14 cellular contexts compared by ENCODE assay signal in genomic region chr19:32324631-32325215, GRCh38. TPM values are rescaled to one million over a fixed set of nuclear protein-coding genes. Genes with fewer than 3 reads are reported as not detected.
DNase-seq lines count a peak whose midpoint lies in the region; ATAC-seq and TF ChIP-seq lines count a peak whose summit lies in the region.
"Had no signal": no experiment of that assay in that cellular context is flagged by ENCODE, and none has a peak within 500 bp of the region (broad histone marks: within the 10 kb centered on the region; RNA-seq: fewer than 3 reads in every experiment).

No MANE protein-coding gene starts in this region.

- H3K27me3 ChIP-seq in MG63: peaks cover 3% of the 10 kb centered on the region; the same call in 1 of the 2 replicates
- H3K27me3 ChIP-seq in hepatocyte: no peaks in the 10 kb centered on the region
- peaks cover 23% of the 10 kb centered on the region for H3K27me3 ChIP-seq in lower lobe of right lung (ENCODE audit: low read depth)
- H3K27me3 ChIP-seq: neural progenitor cell had no signal

- H3K36me3 ChIP-seq in MG63 (no peaks in the 10 kb centered on the region), hepatocyte (replicated peaks; ENCODE audit: insufficient read depth, low read depth) (no peaks in the 10 kb centered on the region), lower lobe of right lung (no peaks in the 10 kb centered on the region)
- H3K36me3 ChIP-seq: neural progenitor cell had no signal

- no peak overlapping the region for H2AFZ ChIP-seq in hepatocyte
- H2AFZ ChIP-seq: neural progenitor cell had no signal

- H3K27ac ChIP-seq in VCaP: peak overlapping the region; percentile 28; the same call in 1 of the 2 replicates
- no peak overlapping the region for H3K27ac ChIP-seq in hepatocyte
- H3K27ac ChIP-seq in lower lobe of right lung: no peak overlapping the region
- H3K27ac ChIP-seq: neural progenitor cell, skin epidermis had no signal

- H3K4me2 ChIP-seq in hepatocyte: no peak overlapping the region
- H3K4me2 ChIP-seq: neural progenitor cell had no signal

- intact Hi-C loops in lower lobe of right lung (cut with DNase I): no loop called here

- TF ChIP-seq CTCF in VCaP (conservative IDR thresholded peaks at IDR 0.05) (peak; percentile 66), hepatocyte (IDR thresholded peaks at IDR 0.05; ENCODE audit: poor library complexity) (peak; percentile 41), GM20000 (IDR thresholded peaks at IDR 0.05; ENCODE audit: extremely low read depth, missing control alignments) (no peak), lower lobe of right lung (IDR thresholded peaks at IDR 0.05) (no peak)

- peak overlapping the region; percentile 10 for H3K4me3 ChIP-seq in MG63
- H3K4me3 ChIP-seq in hepatocyte: no peak overlapping the region
- no peak overlapping the region for H3K4me3 ChIP-seq in lower lobe of right lung
- H3K4me3 ChIP-seq: neural progenitor cell, skin epidermis had no signal

- H4K20me1 ChIP-seq in hepatocyte (ENCODE audit: insufficient read depth, poor library complexity, severe bottlenecking): no peaks in the 10 kb centered on the region

- WGBS in hepatocyte (ENCODE audit: low lambda C conversion rate, missing lambda C conversion rate): 59% methylated on average over 8 of the region's 8 CpGs

- H3K79me2 ChIP-seq in hepatocyte: no peaks in the 10 kb centered on the region

- no peaks in the 10 kb centered on the region for H3K9me2 ChIP-seq in hepatocyte (replicated peaks; ENCODE audit: insufficient read depth)

- DNase-seq in DMS79 treated with DMSO at 0.1 percent for 48 hours (lab: John Stamatoyannopoulos, UW): peak; percentile 92
- DNase-seq in MG63: no peak
- DNase-seq in hepatocyte (ENCODE audit: low spot score): no peak
- DNase-seq in GM20000 (ENCODE audit: low spot score): no peak
- no peak for DNase-seq in lower lobe of right lung
- DNase-seq: activated CD4-positive, alpha-beta T cell treated with anti-CD3 and anti-CD28 coated beads for 4 hours; activated T-cell treated with anti-CD3 and anti-CD28 coated beads, Interleukin-2, amount 50 U/mL, for 48 hours; effector CD4-positive, alpha-beta T cell; left ventricle myocardium superior had no signal

- H3K9me3 ChIP-seq in MG63 (no peaks in the 10 kb centered on the region), hepatocyte (ENCODE audit: low read depth) (no peaks in the 10 kb centered on the region), lower lobe of right lung (no peaks in the 10 kb centered on the region)

- no peak for ATAC-seq in HG03139 (IDR thresholded peaks at IDR 0.05; ENCODE audit: unreplicated experiment)
- no peak for ATAC-seq in lower lobe of right lung
- ATAC-seq in activated CD4-positive, CD25-positive, alpha-beta regulatory T cell treated with anti-CD3 and anti-CD28 coated beads, Interleukin-2, amount 50 U/mL, for 24 hours: no peak
- ATAC-seq: left ventricle myocardium superior had no signal

- no peaks in the 10 kb centered on the region for H3K4me1 ChIP-seq in hepatocyte (ENCODE audit: insufficient read depth)
- no peaks in the 10 kb centered on the region for H3K4me1 ChIP-seq in lower lobe of right lung
- H3K4me1 ChIP-seq: neural progenitor cell had no signal

RNA-seq across cellular contexts. Expression of gene ZNF507, which starts 20.7 kb away (rescaled TPM):
- total RNA-seq in MG63 (2014; rRNA removed; shearing (Covaris generic); ENCODE audit: low replicate concordance): 4.2 and 10.1 TPM in 2 replicates
- total RNA-seq in hepatocyte (11.8 and 14.8 TPM in 2 replicates), lower lobe of right lung (19.3 TPM)
- polyA plus RNA-seq in hepatocyte: 3.8 and 4.7 TPM in 2 replicates

Comparison
In these comparisons a context has a peak if more than half of its experiments do, and no peak if none do; other contexts are left out.
1. CTCF ChIP-seq: peak in VCaP (single experiment) and hepatocyte (single experiment); none in GM20000 (single experiment) and lower lobe of right lung (single experiment).